In the genomic region with DNA sequence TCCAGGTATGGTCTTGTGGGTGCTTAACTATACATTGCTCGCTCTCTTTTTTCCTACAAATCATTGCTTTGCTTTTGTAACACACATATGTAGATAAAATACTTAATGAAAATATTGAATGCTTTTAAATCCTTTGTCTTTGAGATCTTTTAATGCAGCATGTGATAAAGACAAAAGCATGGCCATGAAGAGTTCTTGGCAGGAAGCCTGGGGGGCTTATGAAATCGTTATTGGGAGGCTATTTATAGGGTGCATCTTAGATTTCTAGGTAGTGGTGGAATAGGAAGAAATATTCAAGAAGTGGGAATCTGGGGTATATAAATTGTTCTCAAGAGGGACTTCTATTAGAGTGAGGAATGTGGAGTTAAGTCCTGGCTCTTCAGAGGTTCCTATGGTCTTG, we compare ENCODE assay signal across 21 cellular contexts.
"Had no signal": no experiment of that assay in that cellular context is flagged by ENCODE, and none has a peak within 500 bp of the region (broad histone marks: within the 10 kb centered on the region; RNA-seq: fewer than 3 reads in every experiment).

No MANE protein-coding gene starts in this region.

- H3K27ac ChIP-seq: coronary artery, esophagus muscularis mucosa, ovary, right lobe of liver, stomach, testis, tibial artery, upper lobe of left lung had no signal

- DNase-seq: central memory CD4-positive, alpha-beta T cell; dermis blood vessel endothelial cell; effector memory CD4-positive, alpha-beta T cell; head of caudate nucleus; mesendoderm; midbrain; naive thymus-derived CD8-positive, alpha-beta T cell; nephron progenitor cell; occipital lobe; ovary; right lobe of liver; stimulated activated CD4-positive, alpha-beta T cell treated with anti-CD3 and anti-CD28 coated beads, Interleukin-2, amount 100 ng/mL, for 24 hours; stimulated activated CD4-positive, alpha-beta T cell treated with anti-CD3 and anti-CD28 coated beads, Interleukin-4, amount 100 ng/mL, for 24 hours; stimulated activated naive CD4-positive, alpha-beta T cell treated with Interleukin-2 at 50 U/mL for 16 hours; stomach; testis; tibial artery; upper lobe of left lung had no signal

- ATAC-seq: naive thymus-derived CD8-positive, alpha-beta T cell; right lobe of liver; stimulated activated effector memory CD8-positive, alpha-beta T cell treated with anti-CD3 and anti-CD28 coated beads, Interleukin-12 subunit alpha, Interleukin-12 subunit beta, amount 100 ng/mL, for 72 hours had no signal

- H3K4me3 ChIP-seq: coronary artery, esophagus muscularis mucosa, ovary, right lobe of liver, stomach, testis, tibial artery, upper lobe of left lung had no signal

- H3K36me3 ChIP-seq: ovary, right lobe of liver had no signal

- H3K27ac Mint-ChIP-seq: nephron progenitor cell; stimulated activated effector memory CD8-positive, alpha-beta T cell treated with anti-CD3 and anti-CD28 coated beads, Interleukin-12 subunit alpha, Interleukin-12 subunit beta, amount 100 ng/mL, for 72 hours had no signal

- H3K9me3 ChIP-seq: esophagus muscularis mucosa, ovary, right lobe of liver, stomach, testis, tibial artery, upper lobe of left lung had no signal

- H3K27me3 Mint-ChIP-seq: naive thymus-derived CD8-positive, alpha-beta T cell had no signal

- H3K4me1 ChIP-seq: testis had no signal

- H3K4me3 Mint-ChIP-seq: naive thymus-derived CD8-positive, alpha-beta T cell; nephron progenitor cell; stimulated activated effector memory CD8-positive, alpha-beta T cell treated with anti-CD3 and anti-CD28 coated beads, Interleukin-12 subunit alpha, Interleukin-12 subunit beta, amount 100 ng/mL, for 72 hours had no signal

- H3K9me3 Mint-ChIP-seq: naive thymus-derived CD8-positive, alpha-beta T cell; nephron progenitor cell; stimulated activated effector memory CD8-positive, alpha-beta T cell treated with anti-CD3 and anti-CD28 coated beads, Interleukin-12 subunit alpha, Interleukin-12 subunit beta, amount 100 ng/mL, for 72 hours had no signal

- H3K27me3 ChIP-seq: esophagus muscularis mucosa, ovary, right lobe of liver, stomach, testis, tibial artery, upper lobe of left lung had no signal
